8 cellular contexts compared by ENCODE assay signal in genomic region chr5:147576646-147577535, GRCh38.
A peak's percentile ranks its signal among the peaks of the same experiment; 100 is the strongest.
DNase-seq lines count a peak whose midpoint lies in the region; ATAC-seq and TF ChIP-seq lines count a peak whose summit lies in the region.

No MANE protein-coding gene starts in this region.

- H3K27me3 Mint-ChIP-seq in GM23338 (ENCODE audit: insufficient read depth, low read depth, poor library complexity): peaks cover 5% of the 10 kb centered on the region

- H3K79me2 ChIP-seq in GM23338 (replicated peaks; ENCODE audit: insufficient read depth): peaks cover 75% of the 10 kb centered on the region

- no peaks in the 10 kb centered on the region for H4K20me1 ChIP-seq in GM23338 (replicated peaks; ENCODE audit: insufficient read depth)

- H3K27me3 ChIP-seq in GM23338 (ENCODE audit: insufficient read depth): no peaks in the 10 kb centered on the region
- H3K27me3 ChIP-seq in adrenal gland: no peaks in the 10 kb centered on the region

- H3K9me3 ChIP-seq in adrenal gland (replicated peaks in 1 of 3): no peaks in the 10 kb centered on the region

- H3K4me2 ChIP-seq in GM23338: peak overlapping the region; percentile 8; the same call in 1 of the 2 replicates

- no peak overlapping the region for H3K27ac ChIP-seq in GM23338 (ENCODE audit: low read depth)
- H3K27ac ChIP-seq in adrenal gland: no peak overlapping the region

- H3K4me3 ChIP-seq in GM23338: no peak overlapping the region
- H3K4me3 ChIP-seq in NB4 (ENCODE audit: low read depth, low read length): no peak overlapping the region
- no peak overlapping the region for H3K4me3 ChIP-seq in adrenal gland

- no peak overlapping the region; the same call in 2 of the 3 replicates for H3K4me3 Mint-ChIP-seq in GM23338

- TF ChIP-seq CTCF in GM23338 (conservative IDR thresholded peaks at IDR 0.05; ENCODE audit: low read depth in 2 of 2): peak; percentile 89 to 98
- peak; percentile 89 for TF ChIP-seq CTCF in NB4 (IDR thresholded peaks at IDR 0.05; ENCODE audit: low read depth, low read length)
- peak; percentile 61 to 89 (median 72) for TF ChIP-seq CTCF in adrenal gland (IDR thresholded peaks at IDR 0.05)

- intact Hi-C loops in adrenal gland (cut with DNase I): loop anchor here (5.0 to 10.0 kb wide), 3 partner anchors 115 to 352 kb away; no protein-coding TSS in a partner anchor

- DNase-seq in NCI-H748 (lab: John Stamatoyannopoulos, UW; ENCODE audit: unreplicated experiment) (peak; percentile 37), NCI-H748 treated with DMSO at 0.1 percent for 48 hours (lab: John Stamatoyannopoulos, UW) (no peak), GM23338 (ENCODE audit: low spot score) (peak; percentile 77), NB4 (ENCODE audit: low read depth) (peak; percentile 21), adrenal gland (peak; percentile 28 to 76 (median 66)), iPS-NIHi11 (ENCODE audit: low spot score) (peak; percentile 59), OCI-M2 (lab: John Stamatoyannopoulos, UW; ENCODE audit: unreplicated experiment) (no peak)
- peak; percentile 11 to 50 for DNase-seq in stimulated activated CD4-positive, alpha-beta T cell treated with anti-CD3 and anti-CD28 coated beads, Interleukin-4, amount 100 ng/mL, for 48 hours (ENCODE audit: low read depth in 2 of 2)

- H3K27ac Mint-ChIP-seq in GM23338: peak overlapping the region; percentile 22; the same call in 1 of the 2 replicates

- H3K4me1 ChIP-seq in GM23338 (ENCODE audit: insufficient read depth): peaks cover 43% of the 10 kb centered on the region
- H3K4me1 ChIP-seq in adrenal gland (replicated peaks in 1 of 2): no peaks in the 10 kb centered on the region

- no peaks in the 10 kb centered on the region for H3K9me2 ChIP-seq in GM23338 (ENCODE audit: insufficient read depth)

- H3K36me3 Mint-ChIP-seq in GM23338 (ENCODE audit: low read depth): peaks cover 30% of the 10 kb centered on the region

- no peaks in the 10 kb centered on the region for H3F3A ChIP-seq in GM23338 (replicated peaks; ENCODE audit: low read depth)

- TF ChIP-seq POLR2A in NB4 (IDR thresholded peaks at IDR 0.05; ENCODE audit: extremely low read depth, insufficient read length) (no peak), adrenal gland (IDR thresholded peaks at IDR 0.05) (no peak)

- H2AFZ ChIP-seq in GM23338: no peak overlapping the region

- H3K4me1 Mint-ChIP-seq in GM23338: peaks cover 61% of the 10 kb centered on the region

- 37 to 46% (median 42%) methylated on average over 14 to 15 of the region's 15 CpGs for WGBS in adrenal gland, 4 donors

- peaks cover 18% of the 10 kb centered on the region for H3K9me3 Mint-ChIP-seq in GM23338

- H3K36me3 ChIP-seq in GM23338 (ENCODE audit: insufficient read depth) (no peaks in the 10 kb centered on the region), adrenal gland (replicated peaks in 1 of 2) (no peaks in the 10 kb centered on the region)

- ATAC-seq in GM23338: peak; percentile 71

TF ChIP-seq in GM23338, 12 proteins besides CTCF, POLR2A, EP300 and RAD21:
- 0 out of 2 replicates have a peak, but pooled peaks have one; percentile 25 for TF ChIP-seq CREB1 (CRISPR knock-in tag; IDR thresholded peaks at IDR 0.05; ENCODE audit: low read depth)
- no peak for TF ChIP-seq POLR2AphosphoS5 (IDR thresholded peaks at IDR 0.05; ENCODE audit: low read depth)
- no peak for TF ChIP-seq NANOG (IDR thresholded peaks at IDR 0.05; ENCODE audit: borderline replicate concordance)
- TF ChIP-seq EZH2 (IDR thresholded peaks at IDR 0.05; ENCODE audit: low read depth, unreplicated experiment): no peak
- TF ChIP-seq STAT1 (IDR thresholded peaks at IDR 0.05; ENCODE audit: unreplicated experiment): no peak
- TF ChIP-seq ETS1 (IDR thresholded peaks at IDR 0.05): no peak

Comparison
In these comparisons a context has a peak if more than half of its experiments do, and no peak if none do; other contexts are left out.
1. DNase-seq: peak in NCI-H748 (single experiment), GM23338 (single experiment), NB4 (single experiment), adrenal gland (7 of 7), iPS-NIHi11 (single experiment) and stimulated activated CD4-positive, alpha-beta T cell treated with anti-CD3 and anti-CD28 coated beads, Interleukin-4, amount 100 ng/mL, for 48 hours (2 of 2); none in NCI-H748 treated with DMSO at 0.1 percent for 48 hours (single experiment) and OCI-M2 (single experiment).
2. Peak in every context shown above with its lines, with median percentiles within 50 percentile points of each other: CTCF ChIP-seq.